Comparison of ENCODE assay signal across 8 cellular contexts in the genomic region with DNA sequence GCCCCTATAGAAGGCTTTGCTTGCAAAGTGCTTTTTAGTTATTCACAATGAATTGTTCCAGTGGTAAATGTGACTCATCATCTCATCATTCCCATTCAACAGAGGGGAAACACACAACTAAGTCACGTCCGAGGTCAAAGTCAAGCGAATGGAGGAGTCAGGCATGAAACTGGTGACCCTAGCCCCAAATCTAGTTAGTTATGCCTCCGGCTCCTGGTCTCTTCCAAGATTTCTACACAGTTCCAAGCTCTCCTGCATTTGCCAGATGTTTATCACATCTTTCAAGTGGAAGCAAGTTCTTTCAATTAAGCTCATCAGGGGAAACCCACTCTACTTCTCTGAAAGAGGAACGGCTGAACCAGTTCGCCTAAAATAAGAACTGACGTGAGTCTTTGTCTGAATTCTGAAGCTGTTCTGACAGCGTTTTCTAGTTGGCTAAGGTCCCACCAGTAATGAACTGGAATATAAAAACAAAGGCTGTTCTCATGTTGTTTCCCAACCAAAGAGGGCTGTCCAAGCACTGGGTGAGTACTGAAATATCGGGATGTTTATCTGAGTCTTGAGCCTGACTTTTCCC.
A peak's percentile ranks its signal among the peaks of the same experiment; 100 is the strongest.
DNase-seq lines count a peak whose midpoint lies in the region; ATAC-seq and TF ChIP-seq lines count a peak whose summit lies in the region.
"Had no signal": no experiment of that assay in that cellular context is flagged by ENCODE, and none has a peak within 500 bp of the region (broad histone marks: within the 10 kb centered on the region; RNA-seq: fewer than 3 reads in every experiment).

No MANE protein-coding gene starts in this region.

- intact Hi-C loops in ovary (cut with DNase I): no loop called here

- TF ChIP-seq EP300 in ovary (IDR thresholded peaks at IDR 0.05): no peak

- peak overlapping the region; percentile 98 for H3K27ac Mint-ChIP-seq in activated naive CD8-positive, alpha-beta T cell treated with anti-CD3 and anti-CD28 coated beads, Interleukin-2, amount 50 U/mL, for 24 hours

- no peaks in the 10 kb centered on the region for H3K36me3 ChIP-seq in ovary

- TF ChIP-seq POLR2A in ovary (IDR thresholded peaks at IDR 0.05): no peak

- WGBS in ovary, 3 donors: 67 to 77% (median 70%) methylated on average over 9 of the region's 9 CpGs

- H3K27me3 Mint-ChIP-seq in activated naive CD8-positive, alpha-beta T cell treated with anti-CD3 and anti-CD28 coated beads, Interleukin-2, amount 50 U/mL, for 24 hours: peaks cover 5% of the 10 kb centered on the region

- no peaks in the 10 kb centered on the region for H3K4me1 ChIP-seq in ovary (ENCODE audit: insufficient read depth)

- H3K9me3 Mint-ChIP-seq in activated naive CD8-positive, alpha-beta T cell treated with anti-CD3 and anti-CD28 coated beads, Interleukin-2, amount 50 U/mL, for 24 hours: no peaks in the 10 kb centered on the region

- peak overlapping the region; percentile 70 for H3K4me3 Mint-ChIP-seq in activated naive CD8-positive, alpha-beta T cell treated with anti-CD3 and anti-CD28 coated beads, Interleukin-2, amount 50 U/mL, for 24 hours

- no peaks in the 10 kb centered on the region for H3K9me3 ChIP-seq in ovary

- TF ChIP-seq CTCF in ovary (IDR thresholded peaks at IDR 0.05): no peak

- peak; percentile 16 for DNase-seq in activated naive CD8-positive, alpha-beta T cell treated with anti-CD3 and anti-CD28 coated beads, Interleukin-2, amount 50 U/mL, for 24 hours
- DNase-seq in myocyte (ENCODE audit: low read depth) (peak; percentile 26), NCI-H146 treated with DMSO at 0.1 percent for 48 hours (lab: John Stamatoyannopoulos, UW; ENCODE audit: unreplicated experiment) (no peak), ovary (no peak)
- DNase-seq: activated CD4-positive, alpha-beta T cell treated with anti-CD3 and anti-CD28 coated beads, Interleukin-2, amount 50 U/mL, for 1 hour had no signal

- no peak overlapping the region for H3K4me3 ChIP-seq in ovary

- H3K4me1 Mint-ChIP-seq in activated naive CD8-positive, alpha-beta T cell treated with anti-CD3 and anti-CD28 coated beads, Interleukin-2, amount 50 U/mL, for 24 hours: peaks cover 68% of the 10 kb centered on the region

- no peaks in the 10 kb centered on the region for H3K27me3 ChIP-seq in ovary

- H3K27ac ChIP-seq in ovary: no peak overlapping the region

- ATAC-seq in GM18868 (IDR thresholded peaks at IDR 0.05; ENCODE audit: unreplicated experiment): peak; percentile 90
- peak; percentile 63 for ATAC-seq in HG02588 (IDR thresholded peaks at IDR 0.05; ENCODE audit: unreplicated experiment)
- peak; percentile 21 for ATAC-seq in activated naive CD8-positive, alpha-beta T cell treated with anti-CD3 and anti-CD28 coated beads, Interleukin-2, amount 50 U/mL, for 24 hours
- no peak for ATAC-seq in GM18517 (IDR thresholded peaks at IDR 0.05; ENCODE audit: unreplicated experiment)

- H3K36me3 Mint-ChIP-seq in activated naive CD8-positive, alpha-beta T cell treated with anti-CD3 and anti-CD28 coated beads, Interleukin-2, amount 50 U/mL, for 24 hours (ENCODE audit: low read depth): no peaks in the 10 kb centered on the region

Comparison
In these comparisons a context has a peak if more than half of its experiments do, and no peak if none do; other contexts are left out.
1. DNase-seq: peak in activated naive CD8-positive, alpha-beta T cell treated with anti-CD3 and anti-CD28 coated beads, Interleukin-2, amount 50 U/mL, for 24 hours (single experiment) and myocyte (single experiment); none in NCI-H146 treated with DMSO at 0.1 percent for 48 hours (single experiment) and ovary (0 of 5).